ENCODE assay signal across 1 cellular context in genomic region chr20:31569163-31570020, GRCh38.
TF ChIP-seq lines count a peak whose summit lies in the region.

No MANE protein-coding gene starts in this region.

TF ChIP-seq in HepG2, 621 proteins besides CTCF, POLR2A, EP300 and RAD21 (continued from another document and continues in another):
- no peak for TF ChIP-seq TRAFD1 (CRISPR knock-in tag; IDR thresholded peaks at IDR 0.05; ENCODE audit: borderline replicate concordance)
- TF ChIP-seq ZNF224 (CRISPR knock-in tag; IDR thresholded peaks at IDR 0.05), result peak; percentile 94; the same call in 1 of the 2 replicates
- TF ChIP-seq TOE1 (CRISPR knock-in tag; IDR thresholded peaks at IDR 0.05), result 0 out of 2 replicates have a peak, but pooled peaks have one; percentile 47
- peak; percentile 45; the same call in 1 of the 2 replicates for TF ChIP-seq KAT7 (CRISPR knock-in tag; IDR thresholded peaks at IDR 0.05; ENCODE audit: borderline replicate concordance)
- no peak; the same call in 1 of the 2 replicates for TF ChIP-seq ZNF784 (CRISPR knock-in tag; IDR thresholded peaks at IDR 0.05; ENCODE audit: borderline replicate concordance)
- TF ChIP-seq MEF2D (CRISPR knock-in tag; IDR thresholded peaks at IDR 0.05), result 0 out of 2 replicates have a peak, but pooled peaks have one; percentile 7
- no peak for TF ChIP-seq ZNF530 (CRISPR knock-in tag; IDR thresholded peaks at IDR 0.05; ENCODE audit: low read depth)
- peak; percentile 42 for TF ChIP-seq SAP130 (CRISPR knock-in tag; IDR thresholded peaks at IDR 0.05; ENCODE audit: low read depth)
- TF ChIP-seq ZNF615 (CRISPR knock-in tag; IDR thresholded peaks at IDR 0.05; ENCODE audit: borderline replicate concordance), result no peak
- TF ChIP-seq ZNF850 (CRISPR knock-in tag; conservative IDR thresholded peaks at IDR 0.05), result no peak
- peak; percentile 29 for TF ChIP-seq GABPB1 (CRISPR knock-in tag; IDR thresholded peaks at IDR 0.05)
- TF ChIP-seq TOPORS (CRISPR knock-in tag; IDR thresholded peaks at IDR 0.05), result no peak
- TF ChIP-seq ZNF550 (CRISPR knock-in tag; IDR thresholded peaks at IDR 0.05; ENCODE audit: borderline replicate concordance), result no peak
- TF ChIP-seq MIER3 (CRISPR knock-in tag; IDR thresholded peaks at IDR 0.05; ENCODE audit: borderline replicate concordance), result 0 out of 2 replicates have a peak, but pooled peaks have one; percentile 17
- TF ChIP-seq ZNF3 (CRISPR knock-in tag; IDR thresholded peaks at IDR 0.05), result no peak
- 0 out of 2 replicates have a peak, but pooled peaks have one; percentile 65 for TF ChIP-seq MTA1 (CRISPR knock-in tag; IDR thresholded peaks at IDR 0.05; ENCODE audit: borderline replicate concordance)
- TF ChIP-seq ZBTB26 (CRISPR knock-in tag; IDR thresholded peaks at IDR 0.05; ENCODE audit: borderline replicate concordance), result no peak
- TF ChIP-seq TBX2 (CRISPR knock-in tag; IDR thresholded peaks at IDR 0.05; ENCODE audit: borderline replicate concordance), result peak; percentile 66; the same call in 1 of the 2 replicates
- 0 out of 2 replicates have a peak, but pooled peaks have one; percentile 51 for TF ChIP-seq ZNF704 (CRISPR knock-in tag; IDR thresholded peaks at IDR 0.05; ENCODE audit: borderline replicate concordance)
- 0 out of 2 replicates have a peak, but pooled peaks have one; percentile 33 for TF ChIP-seq RARG (CRISPR knock-in tag; IDR thresholded peaks at IDR 0.05; ENCODE audit: low read depth)
- TF ChIP-seq DPF2 (CRISPR knock-in tag; IDR thresholded peaks at IDR 0.05; ENCODE audit: borderline replicate concordance, low read depth), result peak; percentile 7; the same call in 1 of the 2 replicates
- TF ChIP-seq ZFYVE20 (CRISPR knock-in tag; IDR thresholded peaks at IDR 0.05; ENCODE audit: borderline replicate concordance, low read depth), result no peak
- TF ChIP-seq RFX1 (IDR thresholded peaks at IDR 0.05), result no peak
- 0 out of 2 replicates have a peak, but pooled peaks have one; percentile 56 for TF ChIP-seq ZNF580 (CRISPR knock-in tag; IDR thresholded peaks at IDR 0.05; ENCODE audit: borderline replicate concordance, low read depth)
- TF ChIP-seq RCOR2 (CRISPR knock-in tag; IDR thresholded peaks at IDR 0.05), result 0 out of 2 replicates have a peak, but pooled peaks have one; percentile 19
- no peak for TF ChIP-seq AKNA (CRISPR knock-in tag; IDR thresholded peaks at IDR 0.05; ENCODE audit: borderline replicate concordance)
- no peak; the same call in 1 of the 2 replicates for TF ChIP-seq JUN (CRISPR knock-in tag; IDR thresholded peaks at IDR 0.05)
- peak; percentile 29; the same call in 1 of the 2 replicates for TF ChIP-seq ZC3H13 (CRISPR knock-in tag; IDR thresholded peaks at IDR 0.05)
- TF ChIP-seq HMG20B (CRISPR knock-in tag; conservative IDR thresholded peaks at IDR 0.05), result no peak
- TF ChIP-seq KDM4B (CRISPR knock-in tag; IDR thresholded peaks at IDR 0.05), result no peak; the same call in 1 of the 2 replicates
- no peak for TF ChIP-seq ZNF225 (CRISPR knock-in tag; IDR thresholded peaks at IDR 0.05)
- 0 out of 2 replicates have a peak, but pooled peaks have one; percentile 13 for TF ChIP-seq ZNF629 (CRISPR knock-in tag; conservative IDR thresholded peaks at IDR 0.05)
- peak; percentile 88 for TF ChIP-seq ZNF605 (CRISPR knock-in tag; IDR thresholded peaks at IDR 0.05)
- TF ChIP-seq SAFB2 (CRISPR knock-in tag; IDR thresholded peaks at IDR 0.05; ENCODE audit: borderline replicate concordance, low read depth), result no peak; the same call in 1 of the 2 replicates
- no peak for TF ChIP-seq ZNF619 (CRISPR knock-in tag; IDR thresholded peaks at IDR 0.05)
- no peak for TF ChIP-seq ZFP37 (CRISPR knock-in tag; IDR thresholded peaks at IDR 0.05; ENCODE audit: borderline replicate concordance)
- TF ChIP-seq ZBTB33 (CRISPR knock-in tag; IDR thresholded peaks at IDR 0.05), result 0 out of 2 replicates have a peak, but pooled peaks have one; percentile 39
- no peak for TF ChIP-seq ZNF414 (CRISPR knock-in tag; IDR thresholded peaks at IDR 0.05)
- TF ChIP-seq ZNF547 (CRISPR knock-in tag; IDR thresholded peaks at IDR 0.05), result peak; percentile 71; the same call in 1 of the 2 replicates
- peak; percentile 48; the same call in 1 of the 2 replicates for TF ChIP-seq KAT8 (CRISPR knock-in tag; IDR thresholded peaks at IDR 0.05)
- TF ChIP-seq CHD4 (IDR thresholded peaks at IDR 0.05; ENCODE audit: borderline replicate concordance, low read length), result no peak
- TF ChIP-seq ZSCAN29 (CRISPR knock-in tag; conservative IDR thresholded peaks at IDR 0.05), result peak; percentile 89; the same call in 1 of the 2 replicates
- TF ChIP-seq ZNF766 (CRISPR knock-in tag; IDR thresholded peaks at IDR 0.05; ENCODE audit: borderline replicate concordance), result peak; percentile 44; the same call in 1 of the 2 replicates
- no peak; the same call in 1 of the 2 replicates for TF ChIP-seq ZNF652 (CRISPR knock-in tag; IDR thresholded peaks at IDR 0.05; ENCODE audit: borderline replicate concordance, low read depth)
- no peak for TF ChIP-seq SP140L (CRISPR knock-in tag; IDR thresholded peaks at IDR 0.05; ENCODE audit: borderline replicate concordance)
- TF ChIP-seq ZBTB3 (CRISPR knock-in tag; IDR thresholded peaks at IDR 0.05; ENCODE audit: borderline replicate concordance, low read depth), result no peak; the same call in 1 of the 2 replicates
- TF ChIP-seq ZNF292 (CRISPR knock-in tag; IDR thresholded peaks at IDR 0.05; ENCODE audit: borderline replicate concordance, low read depth), result no peak
- TF ChIP-seq CENPX (CRISPR knock-in tag; IDR thresholded peaks at IDR 0.05), result no peak
- TF ChIP-seq ZMAT5 (CRISPR knock-in tag; IDR thresholded peaks at IDR 0.05; ENCODE audit: borderline replicate concordance, low read depth), result no peak
- TF ChIP-seq REL (CRISPR knock-in tag; conservative IDR thresholded peaks at IDR 0.05), result no peak
- TF ChIP-seq DBP (CRISPR knock-in tag; IDR thresholded peaks at IDR 0.05; ENCODE audit: not compliant biosample characterization), result peak; percentile 79
- peak; percentile 22; the same call in 1 of the 2 replicates for TF ChIP-seq BHLHE40 (IDR thresholded peaks at IDR 0.05; ENCODE audit: low read length)
- TF ChIP-seq ATF3 (CRISPR knock-in tag; IDR thresholded peaks at IDR 0.05), result no peak
